In the genomic region with DNA sequence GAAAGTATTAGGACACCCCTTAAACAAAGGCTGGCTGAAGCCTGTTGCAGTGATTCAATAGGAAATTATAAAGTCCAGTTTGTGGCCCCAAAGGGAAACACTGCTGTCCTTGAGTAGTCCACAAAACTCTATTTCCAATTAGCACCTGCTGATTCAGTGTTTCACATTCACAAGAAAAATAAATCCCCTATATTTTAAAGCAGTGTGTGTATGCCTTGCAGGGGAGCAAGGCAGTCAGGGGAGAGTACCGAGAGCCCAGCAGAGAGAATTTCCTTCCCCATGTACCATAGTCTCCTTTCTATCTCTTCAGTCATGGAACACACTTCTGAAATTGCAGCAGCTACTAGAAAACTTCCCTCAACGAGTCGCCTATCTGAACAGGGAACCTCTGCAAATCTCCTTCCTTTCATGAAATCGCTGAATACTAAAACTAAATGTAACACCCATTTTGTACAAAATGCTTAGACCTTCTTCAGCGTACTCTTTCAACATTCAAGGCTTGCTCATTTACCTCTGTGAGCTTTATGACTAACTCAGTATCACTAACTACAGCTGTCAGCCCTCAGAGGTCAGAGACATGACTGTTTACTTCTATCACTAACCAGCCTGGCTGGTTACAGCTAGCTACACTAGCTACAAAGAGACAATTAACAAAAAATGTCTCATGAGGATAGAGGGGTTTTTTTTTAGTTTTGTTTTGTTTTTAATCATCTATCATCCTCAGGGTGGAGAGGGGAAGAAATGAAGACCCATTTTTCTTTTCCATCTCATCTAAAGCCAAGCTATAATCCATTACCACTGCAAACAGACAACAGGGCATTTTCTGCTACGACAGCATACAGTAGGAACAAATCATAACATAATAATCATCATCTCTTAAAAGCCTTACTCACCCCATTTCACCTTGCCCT, we compare ENCODE assay signal across 1 cellular context.
TF ChIP-seq lines count a peak whose summit lies in the region.

No MANE protein-coding gene starts in this region.

TF ChIP-seq in neural cell, 6 proteins besides CTCF, POLR2A, EP300 and RAD21 (continued from another document):
- TF ChIP-seq EZH2 (IDR thresholded peaks at IDR 0.05; ENCODE audit: borderline replicate concordance, insufficient read depth, low read length, poor library complexity, severe bottlenecking): no peak
- no peak for TF ChIP-seq POLR2AphosphoS5 (IDR thresholded peaks at IDR 0.05)
- TF ChIP-seq SMC3 (conservative IDR thresholded peaks at IDR 0.05; ENCODE audit: poor library complexity): no peak
